ENCODE assay signal across 22 cellular contexts in genomic region chr17:81126281-81127132, GRCh38. TPM values are rescaled to one million over a fixed set of nuclear protein-coding genes. Genes with fewer than 3 reads are reported as not detected.
"Had no signal": no experiment of that assay in that cellular context is flagged by ENCODE, and none has a peak within 500 bp of the region (broad histone marks: within the 10 kb centered on the region; RNA-seq: fewer than 3 reads in every experiment).

No MANE protein-coding gene starts in this region.

- H3K27me3 ChIP-seq: uterus had no signal

- H3K9me3 Mint-ChIP-seq: natural killer cell treated with Interleukin-12 subunit alpha and Interleukin-12 subunit beta and Interleukin-15 and Interleukin-18, amount 100 ng/mL, for 72 hours; T-helper 2 cell treated with Interferon-gamma antibody and Interleukin-4, amounts not matched to agents 5 μg/mL and 100 μg/mL, for 36 hours had no signal

- H3K27ac Mint-ChIP-seq: activated naive CD8-positive, alpha-beta T cell; natural killer cell treated with Interleukin-12 subunit alpha and Interleukin-12 subunit beta and Interleukin-15 and Interleukin-18, amount 100 ng/mL, for 72 hours; T-helper 2 cell treated with Interferon-gamma antibody and Interleukin-4, amounts not matched to agents 5 μg/mL and 100 μg/mL, for 36 hours had no signal

- H3K9me3 ChIP-seq: breast epithelium, gastrocnemius medialis, psoas muscle, sigmoid colon, thoracic aorta, uterus had no signal

- DNase-seq: activated CD4-positive, alpha-beta T cell treated with anti-CD3 and anti-CD28 coated beads, Interleukin-2, amount 50 U/mL, for 48 hours; activated CD4-positive, CD25-positive, alpha-beta regulatory T cell treated with anti-CD3 and anti-CD28 coated beads, Interleukin-2, amount 50 U/mL, for 72 hours; activated gamma-delta T cell; activated T-cell treated with anti-CD3 and anti-CD28 coated beads, Interleukin-2, amount 50 U/mL, for 48 hours; gastrocnemius medialis; left cardiac atrium; psoas muscle; sigmoid colon; stimulated activated CD4-positive, alpha-beta T cell treated with anti-CD3 and anti-CD28 coated beads, Interleukin-2, amount 100 ng/mL, for 48 hours; stimulated activated naive CD8-positive, alpha-beta T cell treated with anti-CD3 and anti-CD28 coated beads, Interleukin-15, Interleukin-2, amounts not matched to agents 100 U/mL and 50 U/mL, for 24 hours; SW 1271; uterus had no signal

- H3K4me3 ChIP-seq: breast epithelium, gastrocnemius medialis, lung, psoas muscle, thoracic aorta, uterus had no signal

- H3K36me3 ChIP-seq: breast epithelium, gastrocnemius medialis, sigmoid colon, thoracic aorta, uterus had no signal

- H3K4me1 ChIP-seq: breast epithelium, gastrocnemius medialis, psoas muscle, sigmoid colon, uterus had no signal

- H3K36me3 Mint-ChIP-seq: activated naive CD8-positive, alpha-beta T cell; natural killer cell treated with Interleukin-12 subunit alpha and Interleukin-12 subunit beta and Interleukin-15 and Interleukin-18, amount 100 ng/mL, for 72 hours had no signal

- H3K4me3 Mint-ChIP-seq: activated naive CD8-positive, alpha-beta T cell; natural killer cell treated with Interleukin-12 subunit alpha and Interleukin-12 subunit beta and Interleukin-15 and Interleukin-18, amount 100 ng/mL, for 72 hours; T-helper 2 cell treated with Interferon-gamma antibody and Interleukin-4, amounts not matched to agents 5 μg/mL and 100 μg/mL, for 36 hours had no signal

- H3K27ac ChIP-seq: breast epithelium, gastrocnemius medialis, psoas muscle, thoracic aorta, uterus had no signal

- ATAC-seq: natural killer cell treated with Interleukin-12 subunit alpha and Interleukin-12 subunit beta and Interleukin-15 and Interleukin-18, amount 100 ng/mL, for 72 hours; stimulated activated naive CD8-positive, alpha-beta T cell treated with anti-CD3 and anti-CD28 coated beads, Interleukin-15, Interleukin-2, amounts not matched to agents 100 U/mL and 50 U/mL, for 24 hours had no signal

- H3K27me3 Mint-ChIP-seq: activated naive CD8-positive, alpha-beta T cell; natural killer cell treated with Interleukin-12 subunit alpha and Interleukin-12 subunit beta and Interleukin-15 and Interleukin-18, amount 100 ng/mL, for 72 hours had no signal

RNA-seq across cellular contexts. Expression of gene PVALEF, which starts 38.8 kb away (rescaled TPM):
- total RNA-seq: breast epithelium; chondrocyte; fibroblast of lung; gastrocnemius medialis; left cardiac atrium; lung; mononuclear cell; natural killer cell treated with Interleukin-12 subunit alpha and Interleukin-12 subunit beta and Interleukin-15 and Interleukin-18, amount 100 ng/mL, for 72 hours; osteoblast; psoas muscle; sigmoid colon; thoracic aorta; uterus had no signal
- polyA plus RNA-seq: fibroblast of lung, lung, psoas muscle, sigmoid colon had no signal
